Comparison of ENCODE assay signal across 11 cellular contexts in genomic region chr3:123976181-123976898, GRCh38. TPM values are rescaled to one million over a fixed set of nuclear protein-coding genes. Genes with fewer than 3 reads are reported as not detected.
DNase-seq lines count a peak whose midpoint lies in the region; TF ChIP-seq lines count a peak whose summit lies in the region.
"Not testable (repeated sequence)": the region's sequence is repeated elsewhere in the genome, so short reads cannot be mapped to it uniquely, and the experiment has no call there.
"Had no signal": no experiment of that assay in that cellular context is flagged by ENCODE, and none has a peak within 500 bp of the region (broad histone marks: within the 10 kb centered on the region; RNA-seq: fewer than 3 reads in every experiment).

No MANE protein-coding gene starts in this region.

- not testable (repeated sequence) for H3K4me3 Mint-ChIP-seq in Calu3 (ENCODE audit: low read depth, unreplicated experiment)
- H3K4me3 Mint-ChIP-seq in HFFc6, result peak overlapping the region; percentile 36
- peak overlapping the region; percentile 33 for H3K4me3 Mint-ChIP-seq in neural crest cell

- DNase-seq in Calu3 (peak; percentile 8), HFFc6 (peak; percentile 20), astrocyte of the spinal cord (ENCODE audit: low read depth, low spot score) (peak; percentile 6), esophagus muscularis mucosa (ENCODE audit: extremely low spot score) (peak; percentile 53), foreskin fibroblast (peak; percentile 20 to 74)
- not testable (repeated sequence) for DNase-seq in RWPE1 (ENCODE audit: low spot score); neural crest cell (ENCODE audit: low read depth, low spot score); suprapubic skin (ENCODE audit: low spot score in 2 of 2)

- not testable (repeated sequence) for TF ChIP-seq EP300 in esophagus muscularis mucosa (IDR thresholded peaks at IDR 0.05); suprapubic skin (IDR thresholded peaks at IDR 0.05)

- not testable (repeated sequence) for TF ChIP-seq POLR2A in esophagus muscularis mucosa (IDR thresholded peaks at IDR 0.05; ENCODE audit: low read depth); suprapubic skin (IDR thresholded peaks at IDR 0.05)

- H3K27me3 Mint-ChIP-seq in Calu3 (ENCODE audit: unreplicated experiment), result peaks cover 31% of the 10 kb centered on the region
- H3K27me3 Mint-ChIP-seq in HFFc6 (ENCODE audit: insufficient read depth); neural crest cell (ENCODE audit: low read depth): not testable (repeated sequence)

- H3K27me3 ChIP-seq in esophagus muscularis mucosa, suprapubic skin: not testable (repeated sequence)

- POLR2A ChIA-PET in RWPE1 (lab: Yijun Ruan, JAX; ENCODE audit: low non-redundant PET), result not testable (repeated sequence)

- intact Hi-C loops in Calu3 (cut with micrococcal nuclease; ENCODE audit: unreplicated experiment); esophagus muscularis mucosa (cut with DNase I): not testable (repeated sequence)

- H3K27ac ChIP-seq in RWPE1 (peak overlapping the region; percentile 48), suprapubic skin (peak overlapping the region; percentile 18)
- H3K27ac ChIP-seq in esophagus muscularis mucosa (replicated peaks in 1 of 4), result not testable (repeated sequence)

- H3K4me1 Mint-ChIP-seq in Calu3 (ENCODE audit: low read depth, unreplicated experiment), result not testable (repeated sequence)
- H3K4me1 Mint-ChIP-seq in HFFc6 (ENCODE audit: low read depth) (peaks cover 35% of the 10 kb centered on the region), neural crest cell (peaks cover 27% of the 10 kb centered on the region)

- H3K4me3 ChIP-seq in astrocyte of the spinal cord (ENCODE audit: low read depth, low read length); esophagus muscularis mucosa; foreskin fibroblast (ENCODE audit: low read depth in 1 of 2, low read length in 2 of 2); suprapubic skin: not testable (repeated sequence)

- not testable (repeated sequence) for H3K36me3 Mint-ChIP-seq in Calu3 (ENCODE audit: insufficient read depth, unreplicated experiment); HFFc6 (ENCODE audit: low read depth); neural crest cell (ENCODE audit: low read depth)

- in situ Hi-C loops in astrocyte of the spinal cord (cut with HindIII; ENCODE audit: low sequenced_read_pairs), result not testable (repeated sequence)

- not testable (repeated sequence) for H3K27ac Mint-ChIP-seq in Calu3 (ENCODE audit: unreplicated experiment)
- peak overlapping the region; percentile 22; the same call in 1 of the 2 replicates for H3K27ac Mint-ChIP-seq in HFFc6
- peak overlapping the region; percentile 43 for H3K27ac Mint-ChIP-seq in neural crest cell (ENCODE audit: unreplicated experiment)

- not testable (repeated sequence) for H3K4me1 ChIP-seq in esophagus muscularis mucosa, suprapubic skin

- CTCF ChIA-PET in Calu3 (lab: Charles Lee), result not testable (repeated sequence)
- CTCF ChIA-PET in RWPE1 (lab: Yijun Ruan, JAX), result interaction anchor here (0.6 kb wide), 1 partner anchor 536 kb away, joined by 3 read pairs; no protein-coding TSS in a partner anchor

- TF ChIP-seq CTCF in Calu3 (IDR thresholded peaks at IDR 0.05; ENCODE audit: unreplicated experiment); HFFc6 (IDR thresholded peaks at IDR 0.05); RWPE1 (conservative IDR thresholded peaks at IDR 0.05; ENCODE audit: low read depth); astrocyte of the spinal cord (IDR thresholded peaks at IDR 0.05; ENCODE audit: low read depth, low read length); esophagus muscularis mucosa (IDR thresholded peaks at IDR 0.05); foreskin fibroblast (IDR thresholded peaks at IDR 0.05; ENCODE audit: low read depth, low read length); neural crest cell (conservative IDR thresholded peaks at IDR 0.05); suprapubic skin (IDR thresholded peaks at IDR 0.05): not testable (repeated sequence)

- not testable (repeated sequence) for BruUV-seq in Calu3 (replicated peaks; lab: Mats Ljungman, UMichigan)

- H3K36me3 ChIP-seq in esophagus muscularis mucosa, suprapubic skin: not testable (repeated sequence)

- not testable (repeated sequence) for H3K9me3 Mint-ChIP-seq in Calu3 (ENCODE audit: low read depth, unreplicated experiment); HFFc6; neural crest cell

- not testable (repeated sequence) for H3K9me3 ChIP-seq in esophagus muscularis mucosa, suprapubic skin

- 81% methylated on average over 4 of the region's 4 CpGs for WGBS in esophagus muscularis mucosa
- WGBS in suprapubic skin, result 67% methylated on average over 4 of the region's 4 CpGs

RNA-seq across cellular contexts. Expression of gene CCDC14, which starts 15.3 kb away (rescaled TPM):
- 53.0 and 60.6 TPM in 2 replicates for total RNA-seq in Calu3 (2022)
- total RNA-seq in HFFc6 (2021; fragmentation: NEBNext Ultra II Directional; extraction: Animal tissue kit (Norgen Biotek cat#: 25700)), result 10 to 100 TPM; 25.8 to 39.7 (median 36.3) TPM
- total RNA-seq in esophagus muscularis mucosa, result 10 to 100 TPM; 10.1 to 30.3 (median 17.9) TPM
- total RNA-seq in neural crest cell, result 113 and 117 TPM in 2 replicates
- 10 to 100 TPM; 10.8 to 73.5 (median 28.0) TPM for total RNA-seq in suprapubic skin

RNA-seq across cellular contexts. Expression of gene ROPN1, which starts 15.6 kb away (rescaled TPM):
- total RNA-seq in Calu3 (2022) (not detected in 2 replicates), esophagus muscularis mucosa (not detected), neural crest cell (not detected in 2 replicates), suprapubic skin (1 to 10 TPM; 1.4 to 6.0 (median 2.4) TPM)
- total RNA-seq in HFFc6 (2021; fragmentation: NEBNext Ultra II Directional; extraction: Animal tissue kit (Norgen Biotek cat#: 25700)), result not detected
- total RNA-seq: A673, G401, H7 had no signal

RNA-seq across cellular contexts. Expression of gene KALRN, which starts 56.8 kb away (rescaled TPM):
- total RNA-seq in Calu3 (2022) (5.0 and 7.4 TPM in 2 replicates), esophagus muscularis mucosa (10 to 100 TPM; 20.8 to 49.7 (median 28.7) TPM), neural crest cell (40.5 and 45.4 TPM in 2 replicates), suprapubic skin (10 to 100 TPM in 3 of 4 donors, 1 to 10 TPM in 1; 7.8 to 37.9 (median 19.7) TPM)
- 1 to 10 TPM; 1.9 to 5.6 (median 2.4) TPM for total RNA-seq in HFFc6 (2021; fragmentation: NEBNext Ultra II Directional; extraction: Animal tissue kit (Norgen Biotek cat#: 25700))
